Comparison of ENCODE assay signal across 8 cellular contexts in genomic region chr10:100519321-100520051, GRCh38. TPM values are rescaled to one million over a fixed set of nuclear protein-coding genes. Genes with fewer than 3 reads are reported as not detected.
DNase-seq lines count a peak whose midpoint lies in the region; ATAC-seq and TF ChIP-seq lines count a peak whose summit lies in the region.

Gene SEC31B (minus strand): TSS chr10:100519861. CDS start chr10:100516952, 2,909 bp downstream.

- no peaks in the 10 kb centered on the region for H3K27me3 ChIP-seq in Peyer's patch

- DNase-seq in Ammon's horn (ENCODE audit: low spot score) (peak; percentile 73), Peyer's patch (no peak), myocyte (ENCODE audit: low read depth) (peak; percentile 35), SKM-1 (lab: John Stamatoyannopoulos, UW; ENCODE audit: unreplicated experiment) (no peak), COLO668 (lab: John Stamatoyannopoulos, UW; ENCODE audit: unreplicated experiment) (no peak)

- peaks cover 0 to 27% (median 0%) of the 10 kb centered on the region in 3 donors for H3K36me3 ChIP-seq in Peyer's patch

- H3K4me1 ChIP-seq in Peyer's patch, result peaks cover 0 to 12% (median 2%) of the 10 kb centered on the region in 4 donors

- peak; percentile 40 for ATAC-seq in esophagus mucosa
- no peak for ATAC-seq in HG03354 (IDR thresholded peaks at IDR 0.05; ENCODE audit: poor library complexity, severe bottlenecking, unreplicated experiment)
- ATAC-seq in GM21576 (IDR thresholded peaks at IDR 0.05; ENCODE audit: unreplicated experiment), result no peak

- H3K27ac ChIP-seq in Peyer's patch, result no peak within 1 kb of the TSS

- TF ChIP-seq CTCF in Peyer's patch (IDR thresholded peaks at IDR 0.05), result no peak

- peak within 1 kb of the TSS; percentile 4 to 49 (median 34) for H3K4me3 ChIP-seq in Peyer's patch

- no peaks in the 10 kb centered on the region for H3K9me3 ChIP-seq in Peyer's patch

- no peak for TF ChIP-seq POLR2A in Peyer's patch (IDR thresholded peaks at IDR 0.05)

RNA-seq across cellular contexts. Expression of gene SEC31B, which starts in this region (rescaled TPM):
- 10 to 100 TPM in 3 of 4 donors, 1 to 10 TPM in 1; 8.8 to 24.9 (median 23.5) TPM for total RNA-seq in Peyer's patch
- 3.2 TPM for total RNA-seq in esophagus mucosa
- 4.9 and 6.9 TPM in 2 replicates for total RNA-seq in myocyte
- polyA plus RNA-seq in myocyte (2012), result 7.2 TPM

Comparison
In these comparisons a context has a peak if more than half of its experiments do, and no peak if none do; other contexts are left out.
1. DNase-seq: peak in Ammon's horn (single experiment) and myocyte (single experiment); none in Peyer's patch (0 of 3), SKM-1 (single experiment) and COLO668 (single experiment).